ENCODE assay signal across 1 cellular context in the genomic region with DNA sequence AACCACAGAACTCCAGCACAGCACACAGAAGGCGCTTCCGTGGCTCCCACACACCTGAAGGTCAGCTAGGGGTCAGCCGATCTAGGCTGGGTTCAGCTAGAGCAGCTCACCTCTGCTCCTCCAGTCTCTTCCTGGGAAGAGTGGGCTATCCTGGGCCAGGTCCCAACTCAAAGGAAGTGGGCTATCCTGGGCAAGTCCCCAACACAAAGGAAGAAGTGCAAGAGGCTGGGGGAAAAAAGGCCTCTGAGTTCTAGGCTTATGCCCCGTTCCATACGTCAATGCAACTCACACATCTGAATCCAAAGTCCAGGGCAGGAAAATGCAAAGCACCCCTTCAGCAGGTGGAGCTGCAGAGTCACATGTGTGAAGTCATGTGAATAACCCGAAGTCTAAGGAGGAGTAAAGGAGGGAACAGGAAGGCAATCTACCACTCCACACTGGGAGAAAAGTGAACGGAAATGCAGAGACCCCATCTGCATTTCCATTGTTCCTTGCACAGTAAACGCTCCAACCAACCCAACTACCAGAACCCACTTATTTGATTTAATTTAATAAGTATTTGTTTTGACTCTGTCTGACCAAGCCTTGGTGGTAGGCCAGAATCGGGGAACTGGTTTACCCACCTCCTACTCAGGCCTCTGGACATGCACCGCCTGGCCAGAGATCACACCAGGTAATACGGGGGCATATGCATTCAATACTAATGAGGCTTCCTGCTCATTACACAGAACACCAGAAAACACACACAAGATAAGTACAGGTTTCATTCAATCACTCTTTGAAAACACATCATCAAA.
TF ChIP-seq lines count a peak whose summit lies in the region.

No MANE protein-coding gene starts in this region.

TF ChIP-seq in H1, 55 proteins besides CTCF, POLR2A, EP300 and RAD21 (continued from another document):
- TF ChIP-seq BRCA1 (IDR thresholded peaks at IDR 0.05; ENCODE audit: low read depth, low read length) (no peak), RXRA (IDR thresholded peaks at IDR 0.05; ENCODE audit: insufficient read depth, low read depth, low read length) (no peak), CHD7 (IDR thresholded peaks at IDR 0.05; ENCODE audit: insufficient replicate concordance, low read length) (no peak), RFX5 (IDR thresholded peaks at IDR 0.05; ENCODE audit: borderline replicate concordance, low read depth, low read length) (no peak), SP1 (IDR thresholded peaks at IDR 0.05; ENCODE audit: low read depth, low read length) (no peak), CBX5 (IDR thresholded peaks at IDR 0.05; ENCODE audit: low read depth, low read length) (no peak), KDM5A (IDR thresholded peaks at IDR 0.05; ENCODE audit: low read length) (no peak), CHD2 (IDR thresholded peaks at IDR 0.05; ENCODE audit: low read length) (no peak), USF2 (IDR thresholded peaks at IDR 0.05; ENCODE audit: low read length) (peak; percentile 52), EZH2 (IDR thresholded peaks at IDR 0.05; ENCODE audit: low read depth, low read length, severe bottlenecking) (no peak), SIRT6 (IDR thresholded peaks at IDR 0.05; ENCODE audit: low read length) (no peak), HDAC2 (IDR thresholded peaks at IDR 0.05; ENCODE audit: borderline replicate concordance in 1 of 2, low read depth in 2 of 2, low read length in 2 of 2) (no peak), ZNF274 (IDR thresholded peaks at IDR 0.05; ENCODE audit: borderline replicate concordance, extremely low read depth, low read length) (no peak), KDM4A (IDR thresholded peaks at IDR 0.05; ENCODE audit: low read depth, low read length, severe bottlenecking) (no peak), SP2 (IDR thresholded peaks at IDR 0.05; ENCODE audit: low read length) (no peak), MAX (IDR thresholded peaks at IDR 0.05) (peak; percentile 77), KDM1A (IDR thresholded peaks at IDR 0.05; ENCODE audit: borderline replicate concordance, low read length) (no peak)
- TF ChIP-seq, protein P1, sequence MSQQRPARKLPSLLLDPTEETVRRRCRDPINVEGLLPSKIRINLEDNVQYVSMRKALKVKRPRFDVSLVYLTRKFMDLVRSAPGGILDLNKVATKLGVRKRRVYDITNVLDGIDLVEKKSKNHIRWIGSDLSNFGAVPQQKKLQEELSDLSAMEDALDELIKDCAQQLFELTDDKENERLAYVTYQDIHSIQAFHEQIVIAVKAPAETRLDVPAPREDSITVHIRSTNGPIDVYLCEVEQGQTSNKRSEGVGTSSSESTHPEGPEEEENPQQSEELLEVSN (IDR thresholded peaks at IDR 0.05), result peak; percentile 77
